In genomic region chr22:39173787-39174497, GRCh38 we compare ENCODE assay signal across 8 cellular contexts. TPM values are rescaled to one million over a fixed set of nuclear protein-coding genes. Genes with fewer than 3 reads are reported as not detected.
DNase-seq lines count a peak whose midpoint lies in the region; ATAC-seq, FAIRE-seq and TF ChIP-seq lines count a peak whose summit lies in the region.

No MANE protein-coding gene starts in this region.

- POLR2A ChIA-PET in naive thymus-derived CD4-positive, alpha-beta T cell (lab: Charles Lee) = interaction anchor here (0.7 to 11.2 kb wide), 9 partner anchors 21 to 355 kb away, joined by 3 to 240 read pairs (median 5); partner anchors contain the start of genes ATF4, PDGFB and RPL3

- peak overlapping the region; percentile 93 for H3K27ac Mint-ChIP-seq in chondrocyte (ENCODE audit: unreplicated experiment)
- H3K27ac Mint-ChIP-seq in naive thymus-derived CD4-positive, alpha-beta T cell = peak overlapping the region; percentile 83 to 100 (median 94)

- no peak overlapping the region for H3K4me3 ChIP-seq in cardiac muscle cell
- peak overlapping the region; percentile 47 for H3K4me3 ChIP-seq in naive thymus-derived CD4-positive, alpha-beta T cell (ENCODE audit: low read length)

- H3K27me3 Mint-ChIP-seq in chondrocyte (ENCODE audit: low read depth) = no peaks in the 10 kb centered on the region
- peaks cover 0 to 8% (median 0%) of the 10 kb centered on the region in 5 donors for H3K27me3 Mint-ChIP-seq in naive thymus-derived CD4-positive, alpha-beta T cell

- TF ChIP-seq CTCF in cardiac muscle cell (IDR thresholded peaks at IDR 0.05; ENCODE audit: low read depth, low read length) (no peak), chondrocyte (IDR thresholded peaks at IDR 0.05) (no peak)

- no peaks in the 10 kb centered on the region for H3K27me3 ChIP-seq in cardiac muscle cell
- H3K27me3 ChIP-seq in naive thymus-derived CD4-positive, alpha-beta T cell (ENCODE audit: control insufficient read depth in 2 of 2, insufficient read depth in 2 of 2, low read length in 2 of 2) = no peaks in the 10 kb centered on the region

- peak overlapping the region; percentile 16 for H3K4me3 Mint-ChIP-seq in chondrocyte (ENCODE audit: unreplicated experiment)
- H3K4me3 Mint-ChIP-seq in naive thymus-derived CD4-positive, alpha-beta T cell = peak overlapping the region; percentile 48 to 86 (median 67)

- H3K27ac ChIP-seq in cardiac muscle cell = peak overlapping the region; percentile 64
- H3K27ac ChIP-seq in naive thymus-derived CD4-positive, alpha-beta T cell (ENCODE audit: low read depth, low read length) = peak overlapping the region; percentile 72

- no peaks in the 10 kb centered on the region for H3K9me3 ChIP-seq in cardiac muscle cell (ENCODE audit: low read depth)
- no peaks in the 10 kb centered on the region for H3K9me3 ChIP-seq in naive thymus-derived CD4-positive, alpha-beta T cell (ENCODE audit: control insufficient read depth in 2 of 3, low read length in 3 of 3)

- intact Hi-C loops in Right ventricle myocardium superior (cut with DNase I) = loop anchor here (2.0 to 10.0 kb wide), 2 partner anchors 63 to 351 kb away; partner anchors contain the start of gene ATF4
- intact Hi-C loops in naive thymus-derived CD4-positive, alpha-beta T cell (cut with micrococcal nuclease) = loop anchor here (1.0 to 5.0 kb wide), 6 partner anchors 67 to 348 kb away; partner anchors contain the start of genes ATF4 (in 2 of the 2) and RPL3 (in 1 of the 2)

- CTCF ChIA-PET in naive thymus-derived CD4-positive, alpha-beta T cell (lab: Charles Lee) = interaction anchor here (0.9 to 12.0 kb wide), 4 partner anchors 21 to 355 kb away, joined by 3 to 262 read pairs (median 6); partner anchors contain the start of gene RPL3

- H3K36me3 ChIP-seq in cardiac muscle cell = no peaks in the 10 kb centered on the region
- no peaks in the 10 kb centered on the region for H3K36me3 ChIP-seq in naive thymus-derived CD4-positive, alpha-beta T cell (ENCODE audit: control insufficient read depth in 2 of 3, insufficient read depth in 3 of 3, low read length in 3 of 3)

- H3K4me1 Mint-ChIP-seq in chondrocyte (ENCODE audit: low read depth) = peaks cover 49% of the 10 kb centered on the region
- H3K4me1 Mint-ChIP-seq in naive thymus-derived CD4-positive, alpha-beta T cell = peaks cover 28 to 58% (median 49%) of the 10 kb centered on the region in 7 donors

- no peak for ATAC-seq in Right ventricle myocardium superior (ENCODE audit: poor library complexity)
- ATAC-seq in naive thymus-derived CD4-positive, alpha-beta T cell = peak; percentile 58
- ATAC-seq in HG03442 (IDR thresholded peaks at IDR 0.05; ENCODE audit: unreplicated experiment) = no peak
- ATAC-seq in GM19397 (IDR thresholded peaks at IDR 0.05; ENCODE audit: unreplicated experiment) = no peak

- DNase-seq in cardiac muscle cell (ENCODE audit: low read depth in 1 of 2, low spot score in 1 of 2) = peak in 1 of 2 donors; percentile 23
- no peak for DNase-seq in Right ventricle myocardium superior
- peak; percentile 66 for DNase-seq in chondrocyte (ENCODE audit: low spot score)
- peak in 3 of 9 donors; percentile 15 to 39 (median 22) for DNase-seq in naive thymus-derived CD4-positive, alpha-beta T cell
- DNase-seq in urothelium cell line (ENCODE audit: low spot score) = no peak
- DNase-seq in COLO829 (ENCODE audit: low spot score) = no peak

- H3K9me3 Mint-ChIP-seq in chondrocyte (ENCODE audit: low read depth) = no peaks in the 10 kb centered on the region
- H3K9me3 Mint-ChIP-seq in naive thymus-derived CD4-positive, alpha-beta T cell = peaks cover 0 to 3% (median 0%) of the 10 kb centered on the region in 11 donors

- H3K4me1 ChIP-seq in cardiac muscle cell (ENCODE audit: low read depth) = peaks cover 26% of the 10 kb centered on the region
- peaks cover 39 to 68% of the 10 kb centered on the region in 2 donors for H3K4me1 ChIP-seq in naive thymus-derived CD4-positive, alpha-beta T cell (ENCODE audit: control insufficient read depth in 2 of 2, insufficient read depth in 2 of 2, low read length in 2 of 2)

- H3K36me3 Mint-ChIP-seq in chondrocyte (ENCODE audit: low read depth) = no peaks in the 10 kb centered on the region
- H3K36me3 Mint-ChIP-seq in naive thymus-derived CD4-positive, alpha-beta T cell = no peaks in the 10 kb centered on the region

- peak; percentile 79 for FAIRE-seq in urothelium cell line (lab: Jason Lieb, UNC)

RNA-seq across cellular contexts. Expression of gene CBX7, which starts 21.5 kb away (rescaled TPM):
- total RNA-seq in cardiac muscle cell (8.9 and 31.3 TPM in 2 replicates), Right ventricle myocardium superior (69.9 TPM), chondrocyte (3.6 to 6.9 TPM (median 4.7 TPM) in 3 replicates)
- polyA plus RNA-seq in cardiac muscle cell = 10.2 and 10.9 TPM in 2 replicates
- 100 to 1,000 TPM in 2 of 5 experiments, 10 to 100 TPM in 3; 14.2 to 164 (median 76.9) TPM for total RNA-seq in naive thymus-derived CD4-positive, alpha-beta T cell
- 10 to 100 TPM; 24.1 to 32.7 TPM for polyA plus RNA-seq in naive thymus-derived CD4-positive, alpha-beta T cell
